29 cellular contexts compared by ENCODE assay signal in genomic region chr2:237929979-237930378, GRCh38.
"Had no signal": no experiment of that assay in that cellular context is flagged by ENCODE, and none has a peak within 500 bp of the region (broad histone marks: within the 10 kb centered on the region; RNA-seq: fewer than 3 reads in every experiment).

No MANE protein-coding gene starts in this region.

- H3K36me3 ChIP-seq: heart left ventricle, left lung, lower lobe of right lung, pancreas, prostate gland, sigmoid colon, tibial nerve, uterus had no signal

- H3K4me1 Mint-ChIP-seq: mesothelial cell of epicardium, nephron progenitor cell had no signal

- H3K9me3 ChIP-seq: lower lobe of right lung, pancreas, prostate gland, sigmoid colon, uterus had no signal

- H3K4me3 Mint-ChIP-seq: immature natural killer cell; mesothelial cell of epicardium; naive B cell; natural killer cell; nephron progenitor cell; stimulated activated naive CD8-positive, alpha-beta T cell treated with anti-CD3 and anti-CD28 coated beads, Interleukin-15, amount 100 ng/mL, for 72 hours; type B pancreatic cell had no signal

- DNase-seq: heart left ventricle; hypothalamus; immature natural killer cell; kidney; left colon; left lung; lower lobe of right lung; mammary epithelial cell; mesendoderm; naive B cell; natural killer cell; nephron progenitor cell; retina; right cardiac atrium; sigmoid colon; small intestine; stimulated activated CD4-positive, alpha-beta T cell treated with anti-CD3 and anti-CD28 coated beads, Interleukin-1b, Interleukin-23, amount 100 ng/mL, for 48 hours; stimulated activated CD4-positive, alpha-beta T cell treated with anti-CD3 and anti-CD28 coated beads, Interleukin-2, amount 100 ng/mL, for 48 hours; stimulated activated CD4-positive, alpha-beta T cell treated with anti-CD3 and anti-CD28 coated beads, Interleukin-4, amount 100 ng/mL, for 4 hours; stimulated activated CD8-positive, alpha-beta memory T cell treated with anti-CD3 and anti-CD28 coated beads, Interleukin-4, amount 100 ng/mL, for 48 hours; stimulated activated naive CD4-positive, alpha-beta T cell; stimulated activated naive CD8-positive, alpha-beta T cell treated with anti-CD3 and anti-CD28 coated beads, Interleukin-15, amount 100 ng/mL, for 72 hours; substantia nigra; uterus had no signal

- ATAC-seq: heart left ventricle; left colon; left lung; lower lobe of right lung; natural killer cell; pancreas; right cardiac atrium; stimulated activated naive CD8-positive, alpha-beta T cell treated with anti-CD3 and anti-CD28 coated beads, Interleukin-15, amount 100 ng/mL, for 72 hours had no signal

- H3K27me3 Mint-ChIP-seq: stimulated activated naive CD8-positive, alpha-beta T cell treated with anti-CD3 and anti-CD28 coated beads, Interleukin-15, amount 100 ng/mL, for 72 hours had no signal

- H3K27ac ChIP-seq: heart left ventricle, left lung, lower lobe of right lung, pancreas, prostate gland, sigmoid colon, tibial nerve, uterus had no signal

- H3K36me3 Mint-ChIP-seq: immature natural killer cell, mesothelial cell of epicardium, natural killer cell, type B pancreatic cell had no signal

- H3K27me3 ChIP-seq: heart left ventricle, left lung, pancreas, sigmoid colon, tibial nerve, uterus had no signal

- H3K27ac Mint-ChIP-seq: mesothelial cell of epicardium; natural killer cell; nephron progenitor cell; stimulated activated naive CD8-positive, alpha-beta T cell treated with anti-CD3 and anti-CD28 coated beads, Interleukin-15, amount 100 ng/mL, for 72 hours; type B pancreatic cell had no signal

- H3K9me3 Mint-ChIP-seq: immature natural killer cell, natural killer cell, type B pancreatic cell had no signal

- H3K4me3 ChIP-seq: heart left ventricle, left lung, lower lobe of right lung, pancreas, prostate gland, sigmoid colon, tibial nerve, uterus had no signal

- H3K4me1 ChIP-seq: pancreas, prostate gland had no signal
